In the genomic region with DNA sequence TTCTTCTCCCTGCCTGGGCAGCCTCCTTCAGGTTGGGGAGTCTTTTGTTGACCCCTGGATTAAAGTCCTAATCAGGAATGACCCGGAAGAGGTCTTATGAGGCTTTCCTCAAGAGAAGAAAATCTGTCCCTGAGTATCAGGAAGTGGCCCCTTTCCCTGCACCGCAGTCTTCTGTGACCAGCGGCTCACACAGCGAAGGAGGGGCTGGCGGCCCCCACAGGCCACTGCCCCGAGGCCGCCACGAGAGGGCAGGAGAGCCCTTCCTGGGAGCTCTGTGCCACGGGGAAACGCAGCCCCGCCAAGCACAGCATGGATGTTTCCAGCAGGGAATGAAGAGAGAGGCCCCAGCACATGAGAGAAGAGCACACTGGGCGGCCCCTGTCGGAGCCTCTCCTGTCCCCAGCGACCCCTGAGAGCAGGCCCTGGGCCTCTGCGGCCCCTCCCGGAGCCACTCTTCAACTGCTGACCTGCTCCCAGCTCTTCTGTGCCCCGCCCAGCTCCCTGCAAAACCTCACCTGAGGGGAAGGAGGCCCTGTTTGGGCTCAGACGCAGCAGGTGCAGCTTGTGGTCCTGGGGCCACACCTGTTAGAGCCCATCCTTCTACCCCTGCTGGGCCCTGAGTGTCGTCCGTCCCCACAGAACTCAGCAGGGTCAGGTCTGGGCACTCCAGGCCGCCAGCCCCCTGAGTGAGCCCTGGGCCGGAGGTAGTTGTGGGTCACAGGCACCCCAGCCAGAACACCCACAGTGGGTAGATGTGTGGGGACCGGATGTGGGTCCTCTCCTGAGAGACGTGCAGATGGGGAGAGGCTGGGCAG, we compare ENCODE assay signal across 1 cellular context.
TF ChIP-seq lines count a peak whose summit lies in the region.

No MANE protein-coding gene starts in this region.

TF ChIP-seq in HepG2, 621 proteins besides CTCF, POLR2A, EP300 and RAD21 (continued from another document and continues in another):
- TF ChIP-seq, protein P1, sequence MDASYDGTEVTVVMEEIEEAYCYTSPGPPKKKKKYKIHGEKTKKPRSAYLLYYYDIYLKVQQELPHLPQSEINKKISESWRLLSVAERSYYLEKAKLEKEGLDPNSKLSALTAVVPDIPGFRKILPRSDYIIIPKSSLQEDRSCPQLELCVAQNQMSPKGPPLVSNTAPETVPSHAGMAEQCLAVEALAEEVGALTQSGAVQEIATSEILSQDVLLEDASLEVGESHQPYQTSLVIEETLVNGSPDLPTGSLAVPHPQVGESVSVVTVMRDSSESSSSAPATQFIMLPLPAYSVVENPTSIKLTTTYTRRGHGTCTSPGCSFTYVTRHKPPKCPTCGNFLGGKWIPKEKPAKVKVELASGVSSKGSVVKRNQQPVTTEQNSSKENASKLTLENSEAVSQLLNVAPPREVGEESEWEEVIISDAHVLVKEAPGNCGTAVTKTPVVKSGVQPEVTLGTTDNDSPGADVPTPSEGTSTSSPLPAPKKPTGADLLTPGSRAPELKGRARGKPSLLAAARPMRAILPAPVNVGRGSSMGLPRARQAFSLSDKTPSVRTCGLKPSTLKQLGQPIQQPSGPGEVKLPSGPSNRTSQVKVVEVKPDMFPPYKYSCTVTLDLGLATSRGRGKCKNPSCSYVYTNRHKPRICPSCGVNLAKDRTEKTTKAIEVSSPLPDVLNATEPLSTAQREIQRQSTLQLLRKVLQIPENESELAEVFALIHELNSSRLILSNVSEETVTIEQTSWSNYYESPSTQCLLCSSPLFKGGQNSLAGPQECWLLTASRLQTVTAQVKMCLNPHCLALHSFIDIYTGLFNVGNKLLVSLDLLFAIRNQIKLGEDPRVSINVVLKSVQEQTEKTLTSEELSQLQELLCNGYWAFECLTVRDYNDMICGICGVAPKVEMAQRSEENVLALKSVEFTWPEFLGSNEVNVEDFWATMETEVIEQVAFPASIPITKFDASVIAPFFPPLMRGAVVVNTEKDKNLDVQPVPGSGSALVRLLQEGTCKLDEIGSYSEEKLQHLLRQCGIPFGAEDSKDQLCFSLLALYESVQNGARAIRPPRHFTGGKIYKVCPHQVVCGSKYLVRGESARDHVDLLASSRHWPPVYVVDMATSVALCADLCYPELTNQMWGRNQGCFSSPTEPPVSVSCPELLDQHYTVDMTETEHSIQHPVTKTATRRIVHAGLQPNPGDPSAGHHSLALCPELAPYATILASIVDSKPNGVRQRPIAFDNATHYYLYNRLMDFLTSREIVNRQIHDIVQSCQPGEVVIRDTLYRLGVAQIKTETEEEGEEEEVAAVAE (CRISPR knock-in tag; IDR thresholded peaks at IDR 0.05; ENCODE audit: borderline replicate concordance), result no peak
- TF ChIP-seq ZNF354B (CRISPR knock-in tag; IDR thresholded peaks at IDR 0.05) (no peak), ZNF709 (CRISPR knock-in tag; IDR thresholded peaks at IDR 0.05) (peak; percentile 72; the same call in 1 of the 2 replicates), ZNF564 (CRISPR knock-in tag; IDR thresholded peaks at IDR 0.05) (0 out of 2 replicates have a peak, but pooled peaks have one; percentile 52), FOXA3 (CRISPR knock-in tag; IDR thresholded peaks at IDR 0.05) (peak; percentile 57), ZNF850 (CRISPR knock-in tag; conservative IDR thresholded peaks at IDR 0.05) (no peak), MTA3 (CRISPR knock-in tag; IDR thresholded peaks at IDR 0.05) (no peak), NFIB (CRISPR knock-in tag; IDR thresholded peaks at IDR 0.05; ENCODE audit: borderline replicate concordance) (no peak), HNRNPUL1 (IDR thresholded peaks at IDR 0.05; ENCODE audit: low read depth, low read length) (no peak), CCAR2 (optimal IDR thresholded peaks at IDR 0.05; ENCODE audit: low read depth, low read length) (no peak), ARNTL (CRISPR knock-in tag; IDR thresholded peaks at IDR 0.05) (peak; percentile 53; the same call in 1 of the 2 replicates), NFE2L1 (CRISPR knock-in tag; IDR thresholded peaks at IDR 0.05; ENCODE audit: borderline replicate concordance) (no peak), ZNF253 (CRISPR knock-in tag; IDR thresholded peaks at IDR 0.05; ENCODE audit: borderline replicate concordance) (no peak), DNMT3B (CRISPR knock-in tag; conservative IDR thresholded peaks at IDR 0.05) (peak; percentile 66; the same call in 1 of the 2 replicates), TRIM24 (CRISPR knock-in tag; IDR thresholded peaks at IDR 0.05) (no peak), NFYC (CRISPR knock-in tag; IDR thresholded peaks at IDR 0.05) (no peak)
- TF ChIP-seq, protein P2, sequence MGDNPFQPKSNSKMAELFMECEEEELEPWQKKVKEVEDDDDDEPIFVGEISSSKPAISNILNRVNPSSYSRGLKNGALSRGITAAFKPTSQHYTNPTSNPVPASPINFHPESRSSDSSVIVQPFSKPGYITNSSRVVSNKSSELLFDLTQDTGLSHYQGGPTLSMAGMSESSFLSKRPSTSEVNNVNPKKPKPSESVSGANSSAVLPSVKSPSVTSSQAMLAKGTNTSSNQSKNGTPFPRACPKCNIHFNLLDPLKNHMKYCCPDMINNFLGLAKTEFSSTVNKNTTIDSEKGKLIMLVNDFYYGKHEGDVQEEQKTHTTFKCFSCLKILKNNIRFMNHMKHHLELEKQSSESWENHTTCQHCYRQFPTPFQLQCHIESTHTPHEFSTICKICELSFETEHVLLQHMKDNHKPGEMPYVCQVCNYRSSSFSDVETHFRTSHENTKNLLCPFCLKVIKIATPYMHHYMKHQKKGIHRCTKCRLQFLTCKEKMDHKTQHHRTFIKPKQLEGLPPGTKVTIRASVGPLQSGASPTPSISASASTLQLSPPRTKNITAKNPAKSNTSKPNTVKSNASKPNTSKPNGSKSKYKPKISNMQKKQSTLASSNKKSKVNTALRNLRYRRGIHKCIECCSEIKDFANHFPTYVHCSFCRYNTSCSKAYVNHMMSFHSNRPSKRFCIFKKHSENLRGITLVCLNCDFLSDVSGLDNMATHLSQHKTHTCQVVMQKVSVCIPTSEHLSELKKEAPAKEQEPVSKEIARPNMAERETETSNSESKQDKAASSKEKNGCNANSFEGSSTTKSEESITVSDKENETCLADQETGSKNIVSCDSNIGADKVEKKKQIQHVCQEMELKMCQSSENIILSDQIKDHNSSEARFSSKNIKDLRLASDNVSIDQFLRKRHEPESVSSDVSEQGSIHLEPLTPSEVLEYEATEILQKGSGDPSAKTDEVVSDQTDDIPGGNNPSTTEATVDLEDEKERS (CRISPR knock-in tag; IDR thresholded peaks at IDR 0.05), result no peak
- TF ChIP-seq, protein P3, sequence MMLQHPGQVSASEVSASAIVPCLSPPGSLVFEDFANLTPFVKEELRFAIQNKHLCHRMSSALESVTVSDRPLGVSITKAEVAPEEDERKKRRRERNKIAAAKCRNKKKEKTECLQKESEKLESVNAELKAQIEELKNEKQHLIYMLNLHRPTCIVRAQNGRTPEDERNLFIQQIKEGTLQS (CRISPR knock-in tag; IDR thresholded peaks at IDR 0.05), result no peak
- TF ChIP-seq, protein P4, sequence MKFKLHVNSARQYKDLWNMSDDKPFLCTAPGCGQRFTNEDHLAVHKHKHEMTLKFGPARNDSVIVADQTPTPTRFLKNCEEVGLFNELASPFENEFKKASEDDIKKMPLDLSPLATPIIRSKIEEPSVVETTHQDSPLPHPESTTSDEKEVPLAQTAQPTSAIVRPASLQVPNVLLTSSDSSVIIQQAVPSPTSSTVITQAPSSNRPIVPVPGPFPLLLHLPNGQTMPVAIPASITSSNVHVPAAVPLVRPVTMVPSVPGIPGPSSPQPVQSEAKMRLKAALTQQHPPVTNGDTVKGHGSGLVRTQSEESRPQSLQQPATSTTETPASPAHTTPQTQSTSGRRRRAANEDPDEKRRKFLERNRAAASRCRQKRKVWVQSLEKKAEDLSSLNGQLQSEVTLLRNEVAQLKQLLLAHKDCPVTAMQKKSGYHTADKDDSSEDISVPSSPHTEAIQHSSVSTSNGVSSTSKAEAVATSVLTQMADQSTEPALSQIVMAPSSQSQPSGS (CRISPR knock-in tag; IDR thresholded peaks at IDR 0.05), result no peak
- TF ChIP-seq, protein P5, sequence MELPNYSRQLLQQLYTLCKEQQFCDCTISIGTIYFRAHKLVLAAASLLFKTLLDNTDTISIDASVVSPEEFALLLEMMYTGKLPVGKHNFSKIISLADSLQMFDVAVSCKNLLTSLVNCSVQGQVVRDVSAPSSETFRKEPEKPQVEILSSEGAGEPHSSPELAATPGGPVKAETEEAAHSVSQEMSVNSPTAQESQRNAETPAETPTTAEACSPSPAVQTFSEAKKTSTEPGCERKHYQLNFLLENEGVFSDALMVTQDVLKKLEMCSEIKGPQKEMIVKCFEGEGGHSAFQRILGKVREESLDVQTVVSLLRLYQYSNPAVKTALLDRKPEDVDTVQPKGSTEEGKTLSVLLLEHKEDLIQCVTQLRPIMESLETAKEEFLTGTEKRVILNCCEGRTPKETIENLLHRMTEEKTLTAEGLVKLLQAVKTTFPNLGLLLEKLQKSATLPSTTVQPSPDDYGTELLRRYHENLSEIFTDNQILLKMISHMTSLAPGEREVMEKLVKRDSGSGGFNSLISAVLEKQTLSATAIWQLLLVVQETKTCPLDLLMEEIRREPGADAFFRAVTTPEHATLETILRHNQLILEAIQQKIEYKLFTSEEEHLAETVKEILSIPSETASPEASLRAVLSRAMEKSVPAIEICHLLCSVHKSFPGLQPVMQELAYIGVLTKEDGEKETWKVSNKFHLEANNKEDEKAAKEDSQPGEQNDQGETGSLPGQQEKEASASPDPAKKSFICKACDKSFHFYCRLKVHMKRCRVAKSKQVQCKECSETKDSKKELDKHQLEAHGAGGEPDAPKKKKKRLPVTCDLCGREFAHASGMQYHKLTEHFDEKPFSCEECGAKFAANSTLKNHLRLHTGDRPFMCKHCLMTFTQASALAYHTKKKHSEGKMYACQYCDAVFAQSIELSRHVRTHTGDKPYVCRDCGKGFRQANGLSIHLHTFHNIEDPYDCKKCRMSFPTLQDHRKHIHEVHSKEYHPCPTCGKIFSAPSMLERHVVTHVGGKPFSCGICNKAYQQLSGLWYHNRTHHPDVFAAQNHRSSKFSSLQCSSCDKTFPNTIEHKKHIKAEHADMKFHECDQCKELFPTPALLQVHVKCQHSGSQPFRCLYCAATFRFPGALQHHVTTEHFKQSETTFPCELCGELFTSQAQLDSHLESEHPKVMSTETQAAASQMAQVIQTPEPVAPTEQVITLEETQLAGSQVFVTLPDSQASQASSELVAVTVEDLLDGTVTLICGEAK (IDR thresholded peaks at IDR 0.05), result no peak
- TF ChIP-seq, protein P5 (CRISPR knock-in tag; IDR thresholded peaks at IDR 0.05), result no peak
- TF ChIP-seq, protein P6, sequence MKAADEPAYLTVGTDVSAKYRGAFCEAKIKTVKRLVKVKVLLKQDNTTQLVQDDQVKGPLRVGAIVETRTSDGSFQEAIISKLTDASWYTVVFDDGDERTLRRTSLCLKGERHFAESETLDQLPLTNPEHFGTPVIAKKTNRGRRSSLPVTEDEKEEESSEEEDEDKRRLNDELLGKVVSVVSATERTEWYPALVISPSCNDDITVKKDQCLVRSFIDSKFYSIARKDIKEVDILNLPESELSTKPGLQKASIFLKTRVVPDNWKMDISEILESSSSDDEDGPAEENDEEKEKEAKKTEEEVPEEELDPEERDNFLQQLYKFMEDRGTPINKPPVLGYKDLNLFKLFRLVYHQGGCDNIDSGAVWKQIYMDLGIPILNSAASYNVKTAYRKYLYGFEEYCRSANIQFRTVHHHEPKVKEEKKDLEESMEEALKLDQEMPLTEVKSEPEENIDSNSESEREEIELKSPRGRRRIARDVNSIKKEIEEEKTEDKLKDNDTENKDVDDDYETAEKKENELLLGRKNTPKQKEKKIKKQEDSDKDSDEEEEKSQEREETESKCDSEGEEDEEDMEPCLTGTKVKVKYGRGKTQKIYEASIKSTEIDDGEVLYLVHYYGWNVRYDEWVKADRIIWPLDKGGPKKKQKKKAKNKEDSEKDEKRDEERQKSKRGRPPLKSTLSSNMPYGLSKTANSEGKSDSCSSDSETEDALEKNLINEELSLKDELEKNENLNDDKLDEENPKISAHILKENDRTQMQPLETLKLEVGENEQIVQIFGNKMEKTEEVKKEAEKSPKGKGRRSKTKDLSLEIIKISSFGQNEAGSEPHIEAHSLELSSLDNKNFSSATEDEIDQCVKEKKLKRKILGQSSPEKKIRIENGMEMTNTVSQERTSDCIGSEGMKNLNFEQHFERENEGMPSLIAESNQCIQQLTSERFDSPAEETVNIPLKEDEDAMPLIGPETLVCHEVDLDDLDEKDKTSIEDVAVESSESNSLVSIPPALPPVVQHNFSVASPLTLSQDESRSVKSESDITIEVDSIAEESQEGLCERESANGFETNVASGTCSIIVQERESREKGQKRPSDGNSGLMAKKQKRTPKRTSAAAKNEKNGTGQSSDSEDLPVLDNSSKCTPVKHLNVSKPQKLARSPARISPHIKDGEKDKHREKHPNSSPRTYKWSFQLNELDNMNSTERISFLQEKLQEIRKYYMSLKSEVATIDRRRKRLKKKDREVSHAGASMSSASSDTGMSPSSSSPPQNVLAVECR (CRISPR knock-in tag; IDR thresholded peaks at IDR 0.05; ENCODE audit: borderline replicate concordance), result peak; percentile 84; the same call in 1 of the 2 replicates
- TF ChIP-seq, protein P7, sequence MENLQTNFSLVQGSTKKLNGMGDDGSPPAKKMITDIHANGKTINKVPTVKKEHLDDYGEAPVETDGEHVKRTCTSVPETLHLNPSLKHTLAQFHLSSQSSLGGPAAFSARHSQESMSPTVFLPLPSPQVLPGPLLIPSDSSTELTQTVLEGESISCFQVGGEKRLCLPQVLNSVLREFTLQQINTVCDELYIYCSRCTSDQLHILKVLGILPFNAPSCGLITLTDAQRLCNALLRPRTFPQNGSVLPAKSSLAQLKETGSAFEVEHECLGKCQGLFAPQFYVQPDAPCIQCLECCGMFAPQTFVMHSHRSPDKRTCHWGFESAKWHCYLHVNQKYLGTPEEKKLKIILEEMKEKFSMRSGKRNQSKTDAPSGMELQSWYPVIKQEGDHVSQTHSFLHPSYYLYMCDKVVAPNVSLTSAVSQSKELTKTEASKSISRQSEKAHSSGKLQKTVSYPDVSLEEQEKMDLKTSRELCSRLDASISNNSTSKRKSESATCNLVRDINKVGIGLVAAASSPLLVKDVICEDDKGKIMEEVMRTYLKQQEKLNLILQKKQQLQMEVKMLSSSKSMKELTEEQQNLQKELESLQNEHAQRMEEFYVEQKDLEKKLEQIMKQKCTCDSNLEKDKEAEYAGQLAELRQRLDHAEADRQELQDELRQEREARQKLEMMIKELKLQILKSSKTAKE (CRISPR knock-in tag; IDR thresholded peaks at IDR 0.05; ENCODE audit: borderline replicate concordance), result no peak
